Comparison of ENCODE assay signal across 9 cellular contexts in the genomic region with DNA sequence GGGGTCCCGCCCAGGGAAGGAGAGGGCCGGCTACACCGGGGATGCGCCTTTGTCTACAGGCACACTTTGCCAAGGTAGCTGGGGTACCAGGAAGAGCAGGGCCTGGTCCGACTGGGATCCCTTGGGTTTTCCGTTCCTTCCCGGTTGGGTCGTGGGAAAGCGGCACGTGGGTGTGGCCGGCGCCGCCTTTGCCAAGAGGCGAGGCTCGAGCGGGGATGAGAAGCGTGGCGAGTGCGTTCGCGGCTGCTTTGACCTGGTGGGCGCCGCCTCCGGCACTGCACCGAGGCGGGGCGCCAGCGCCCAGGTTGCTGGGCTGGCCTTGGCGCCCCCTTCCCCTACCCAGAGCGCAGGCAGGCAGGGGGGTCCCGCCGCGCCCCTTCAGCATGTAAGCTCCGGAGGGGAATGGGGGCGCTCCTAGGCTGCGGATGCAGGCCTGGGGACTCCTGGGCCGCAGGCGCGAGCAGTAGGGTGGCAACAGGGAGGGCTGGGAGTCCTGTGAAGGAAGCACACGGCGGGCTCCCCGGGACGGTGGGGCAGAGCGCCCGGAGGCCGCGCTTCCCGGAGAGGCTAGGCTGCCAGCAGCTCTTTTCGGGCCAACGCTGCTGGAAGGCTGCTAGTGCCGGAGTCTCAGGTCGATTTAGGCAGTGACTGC. TPM values are rescaled to one million over a fixed set of nuclear protein-coding genes. Genes with fewer than 3 reads are reported as not detected.
A peak's percentile ranks its signal among the peaks of the same experiment; 100 is the strongest.
DNase-seq lines count a peak whose midpoint lies in the region; ATAC-seq and TF ChIP-seq lines count a peak whose summit lies in the region.
"Had no signal": no experiment of that assay in that cellular context is flagged by ENCODE, and none has a peak within 500 bp of the region (broad histone marks: within the 10 kb centered on the region; RNA-seq: fewer than 3 reads in every experiment).

No MANE protein-coding gene starts in this region.

- H3K27me3 Mint-ChIP-seq in activated T-cell treated with anti-CD3 and anti-CD28 coated beads, Interleukin-2, amount 50 U/mL, for 72 hours (ENCODE audit: low read depth), result peaks cover 43% of the 10 kb centered on the region

- ATAC-seq in activated T-cell treated with anti-CD3 and anti-CD28 coated beads, Interleukin-2, amount 50 U/mL, for 72 hours (replicated peaks in 1 of 2), result peak in 1 of 2 donors; percentile 23
- peak; percentile 25 to 43 for ATAC-seq in left cardiac atrium
- ATAC-seq in GM19452 (IDR thresholded peaks at IDR 0.05; ENCODE audit: unreplicated experiment), result no peak
- no peak for ATAC-seq in HG02623 (IDR thresholded peaks at IDR 0.05; ENCODE audit: unreplicated experiment)
- ATAC-seq in HG02840 (IDR thresholded peaks at IDR 0.05; ENCODE audit: low FRiP score, unreplicated experiment), result no peak

- H3K4me3 Mint-ChIP-seq in activated T-cell treated with anti-CD3 and anti-CD28 coated beads, Interleukin-2, amount 50 U/mL, for 72 hours, result peak overlapping the region; percentile 75 to 81

- no peak for DNase-seq in activated T-cell treated with anti-CD3 and anti-CD28 coated beads, Interleukin-2, amount 50 U/mL, for 72 hours
- DNase-seq in left cardiac atrium (peak; percentile 55), retinal pigment epithelial cell (ENCODE audit: low read depth) (no peak)
- no peak for DNase-seq in stimulated activated CD4-positive, alpha-beta T cell treated with anti-CD3 and anti-CD28 coated beads, Interleukin-4, amount 100 ng/mL, for 1 hour
- DNase-seq: activated CD4-positive, alpha-beta T cell treated with anti-CD3 and anti-CD28 coated beads, Interleukin-2, amount 50 U/mL, for 4 hours had no signal

- TF ChIP-seq CTCF in GM12874 (IDR thresholded peaks at IDR 0.05; ENCODE audit: insufficient read depth, low read depth, low read length) (0 out of 2 replicates have a peak, but pooled peaks have one; percentile 0), retinal pigment epithelial cell (conservative IDR thresholded peaks at IDR 0.05; ENCODE audit: low read depth, low read length) (no peak)

- H3K36me3 Mint-ChIP-seq in activated T-cell treated with anti-CD3 and anti-CD28 coated beads, Interleukin-2, amount 50 U/mL, for 72 hours (ENCODE audit: insufficient read depth in 2 of 2), result peaks cover 4 to 5% of the 10 kb centered on the region in 2 donors

- intact Hi-C loops in left cardiac atrium (cut with DNase I), result no loop called here

- H3K4me1 Mint-ChIP-seq in activated T-cell treated with anti-CD3 and anti-CD28 coated beads, Interleukin-2, amount 50 U/mL, for 72 hours (ENCODE audit: low read depth), result peaks cover 21% of the 10 kb centered on the region

- H3K27ac Mint-ChIP-seq in activated T-cell treated with anti-CD3 and anti-CD28 coated beads, Interleukin-2, amount 50 U/mL, for 72 hours, result no peak overlapping the region

- no peaks in the 10 kb centered on the region for H3K9me3 Mint-ChIP-seq in activated T-cell treated with anti-CD3 and anti-CD28 coated beads, Interleukin-2, amount 50 U/mL, for 72 hours

- peak overlapping the region; percentile 52 for H3K4me3 ChIP-seq in retinal pigment epithelial cell (ENCODE audit: low read length)

RNA-seq across cellular contexts. Expression of gene HAS3, which starts 2.0 kb away (rescaled TPM):
- total RNA-seq in activated T-cell treated with anti-CD3 and anti-CD28 coated beads, Interleukin-2, amount 50 U/mL, for 72 hours, result 1 to 10 TPM; 1.2 to 1.4 TPM
- total RNA-seq in left cardiac atrium, result under 1 TPM; 0.44 TPM

RNA-seq across cellular contexts. Expression of gene CHTF8, which starts 25.0 kb away (rescaled TPM):
- total RNA-seq in activated T-cell treated with anti-CD3 and anti-CD28 coated beads, Interleukin-2, amount 50 U/mL, for 72 hours, result 100 to 1,000 TPM; 159 to 185 TPM
- total RNA-seq in left cardiac atrium, result 10 to 100 TPM; 52.9 to 56.7 TPM

RNA-seq across cellular contexts. Expression of gene UTP4, which starts 25.0 kb away (rescaled TPM):
- 100 to 1,000 TPM in 1 of 2 donors, 10 to 100 TPM in 1; 81.7 to 112 TPM for total RNA-seq in activated T-cell treated with anti-CD3 and anti-CD28 coated beads, Interleukin-2, amount 50 U/mL, for 72 hours
- 10 to 100 TPM; 26.6 to 32.9 TPM for total RNA-seq in left cardiac atrium

Comparison
In these comparisons a context has a peak if more than half of its experiments do, and no peak if none do; other contexts are left out.
1. ATAC-seq: peak in left cardiac atrium (2 of 2); none in GM19452 (single experiment), HG02623 (single experiment) and HG02840 (single experiment).